11 cellular contexts compared by ENCODE assay signal in the genomic region with DNA sequence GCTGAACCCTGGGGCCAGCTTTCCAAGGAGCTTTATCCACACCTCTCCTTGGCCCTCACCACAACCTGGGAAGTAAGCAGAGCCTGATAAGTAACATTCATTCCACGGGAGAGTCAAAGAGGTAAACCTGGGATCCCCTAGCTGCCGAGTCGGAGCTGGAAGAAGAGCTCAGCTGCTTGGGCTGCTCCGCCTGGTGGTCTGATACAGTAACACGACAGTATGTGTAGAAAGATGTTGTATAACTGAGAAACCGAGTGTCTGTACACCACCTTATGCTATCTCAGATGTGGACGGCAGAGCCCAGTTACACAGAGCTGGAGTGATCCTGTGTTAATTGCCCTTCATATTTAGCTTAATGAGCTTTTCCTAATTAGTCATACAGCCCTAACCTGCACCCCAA.
DNase-seq lines count a peak whose midpoint lies in the region; ATAC-seq and TF ChIP-seq lines count a peak whose summit lies in the region.
"Had no signal": no experiment of that assay in that cellular context is flagged by ENCODE, and none has a peak within 500 bp of the region (broad histone marks: within the 10 kb centered on the region; RNA-seq: fewer than 3 reads in every experiment).

No MANE protein-coding gene starts in this region.

- H3K9me3 ChIP-seq in OCI-LY7 (ENCODE audit: low read length) (no peaks in the 10 kb centered on the region), tibial artery (peaks cover 0 to 15% (median 4%) of the 10 kb centered on the region in 3 donors)

- CTCF ChIA-PET in OCI-LY7 (lab: Charles Lee; ENCODE audit: unreplicated experiment), result interaction anchor here (0.9 to 1.1 kb wide), 2 partner anchors 8 to 53 kb away, joined by 3 read pairs; no protein-coding TSS in a partner anchor

- peaks cover 0 to 13% of the 10 kb centered on the region in 2 donors for H3K27me3 ChIP-seq in tibial artery

- POLR2A ChIA-PET in OCI-LY7 (lab: Charles Lee), result interaction anchor here (0.5 to 1.1 kb wide), 3 partner anchors 24 to 1868 kb away, joined by 3 to 12 read pairs (median 8); no protein-coding TSS in a partner anchor

- TF ChIP-seq CTCF in AG09309 (IDR thresholded peaks at IDR 0.05; ENCODE audit: control insufficient read depth, insufficient read depth, low read depth, low read length, missing control alignments), result peak; percentile 39
- peak; percentile 6; the same call in 1 of the 2 replicates for TF ChIP-seq CTCF in GM12875 (IDR thresholded peaks at IDR 0.05; ENCODE audit: borderline replicate concordance, insufficient read depth, low read depth, low read length)
- peak; percentile 63 for TF ChIP-seq CTCF in OCI-LY7 (conservative IDR thresholded peaks at IDR 0.05; ENCODE audit: low read length)
- TF ChIP-seq CTCF in fibroblast of mammary gland (conservative IDR thresholded peaks at IDR 0.05; ENCODE audit: control insufficient read depth, insufficient read depth, low read depth, low read length), result peak; percentile 39
- TF ChIP-seq CTCF in tibial artery (IDR thresholded peaks at IDR 0.05), result no peak

- H3K4me3 ChIP-seq in AG09309 (ENCODE audit: control insufficient read depth, low read depth, low read length) (no peak overlapping the region), GM12875 (ENCODE audit: low read depth, low read length) (no peak overlapping the region), OCI-LY7 (ENCODE audit: low read depth, low read length, poor library complexity, severe bottlenecking) (no peak overlapping the region), fibroblast of mammary gland (ENCODE audit: control insufficient read depth, low read depth, low read length) (no peak overlapping the region), tibial artery (no peak overlapping the region)

- H3K79me2 ChIP-seq in OCI-LY7 (ENCODE audit: insufficient read depth, low read depth, low read length), result no peaks in the 10 kb centered on the region

- intact Hi-C loops in OCI-LY7 (cut with micrococcal nuclease; ENCODE audit: unreplicated experiment), result no loop called here
- intact Hi-C loops in tibial artery (cut with DNase I; ENCODE audit: low total_unique reads), result no loop called here

- no peaks in the 10 kb centered on the region for H3K9me2 ChIP-seq in OCI-LY7 (ENCODE audit: insufficient read depth, low read length)

- BruUV-seq in OCI-LY7 (replicated peaks; lab: Mats Ljungman, UMichigan), result no TSS peak

- DNase-seq in AG09309 (ENCODE audit: low read depth) (no peak), OCI-LY7 (ENCODE audit: low spot score) (peak; percentile 18), fibroblast of mammary gland (ENCODE audit: low read depth) (peak; percentile 11), tibial artery (no peak), activated gamma-delta T cell treated with Interleukin-2 at 50 U/mL for 16 hours (no peak), HCEC 1CT (no peak)
- DNase-seq: GDM1 had no signal

- H3K4me2 ChIP-seq in OCI-LY7 (ENCODE audit: low read length), result no peak overlapping the region

- H3K27ac ChIP-seq in OCI-LY7 (ENCODE audit: low read depth, low read length, poor library complexity, severe bottlenecking) (no peak overlapping the region), tibial artery (no peak overlapping the region)
- H3K27ac ChIP-seq: HL-60, RWPE1 had no signal

- ATAC-seq in GM19452 (IDR thresholded peaks at IDR 0.05; ENCODE audit: unreplicated experiment), result no peak

- H3K36me3 ChIP-seq in OCI-LY7 (ENCODE audit: insufficient read depth, low read length) (no peaks in the 10 kb centered on the region), tibial artery (no peaks in the 10 kb centered on the region)

- H3K4me1 ChIP-seq in OCI-LY7 (ENCODE audit: insufficient read depth, low read length, poor library complexity, severe bottlenecking) (no peaks in the 10 kb centered on the region), tibial artery (no peaks in the 10 kb centered on the region)

- no peak overlapping the region for H2AFZ ChIP-seq in OCI-LY7 (ENCODE audit: low read length)

- H4K20me1 ChIP-seq in OCI-LY7 (ENCODE audit: insufficient read depth, low read length), result no peaks in the 10 kb centered on the region

Comparison
In these comparisons a context has a peak if more than half of its experiments do, and no peak if none do; other contexts are left out.
1. DNase-seq: peak in OCI-LY7 (single experiment) and fibroblast of mammary gland (single experiment); none in AG09309 (single experiment), tibial artery (0 of 2), activated gamma-delta T cell treated with Interleukin-2 at 50 U/mL for 16 hours (single experiment) and HCEC 1CT (single experiment).
2. CTCF ChIP-seq: peak in AG09309 (single experiment), GM12875 (single experiment), OCI-LY7 (single experiment) and fibroblast of mammary gland (single experiment); none in tibial artery (0 of 2).